31 cellular contexts compared by ENCODE assay signal in genomic region chr17:37410357-37410756, GRCh38. TPM values are rescaled to one million over a fixed set of nuclear protein-coding genes. Genes with fewer than 3 reads are reported as not detected.
"Had no signal": no experiment of that assay in that cellular context is flagged by ENCODE, and none has a peak within 500 bp of the region (broad histone marks: within the 10 kb centered on the region; RNA-seq: fewer than 3 reads in every experiment).

No MANE protein-coding gene starts in this region.

- H3K9me3 ChIP-seq: ascending aorta, left ventricle myocardium inferior, pancreas, stomach had no signal

- H3K27me3 ChIP-seq: ascending aorta, brain microvascular endothelial cell, hepatocyte, pancreas, stomach had no signal

- H3K9me3 Mint-ChIP-seq: activated CD4-positive, alpha-beta T cell treated with anti-CD3 and anti-CD28 coated beads, Interleukin-2, amount 10 ng/mL, durations not matched to agents 7 days and 5 days; activated naive CD4-positive, alpha-beta T cell treated with anti-CD3 and anti-CD28 coated beads, Interleukin-2, amount 50 U/mL, for 24 hours; activated T-cell treated with anti-CD3 and anti-CD28 coated beads, Interleukin-2, amount 50 U/mL, for 72 hours; immature natural killer cell; natural killer cell had no signal

- H3K27me3 Mint-ChIP-seq: activated CD4-positive, alpha-beta T cell treated with anti-CD3 and anti-CD28 coated beads, Interleukin-2, amount 10 ng/mL, durations not matched to agents 7 days and 5 days; activated naive CD4-positive, alpha-beta T cell treated with anti-CD3 and anti-CD28 coated beads, Interleukin-2, amount 50 U/mL, for 24 hours had no signal

- ATAC-seq: activated T-cell treated with anti-CD3 and anti-CD28 coated beads, Interleukin-2, amount 50 U/mL, for 72 hours; natural killer cell; pancreas; right cardiac atrium had no signal

- H3K27ac Mint-ChIP-seq: activated CD4-positive, alpha-beta T cell treated with anti-CD3 and anti-CD28 coated beads, Interleukin-2, amount 10 ng/mL, durations not matched to agents 7 days and 5 days; activated naive CD4-positive, alpha-beta T cell treated with anti-CD3 and anti-CD28 coated beads, Interleukin-2, amount 50 U/mL, for 24 hours; activated T-cell treated with anti-CD3 and anti-CD28 coated beads, Interleukin-2, amount 50 U/mL, for 72 hours; natural killer cell had no signal

- H3K4me3 ChIP-seq: ascending aorta, hepatocyte, left ventricle myocardium inferior, pancreas, stomach had no signal

- DNase-seq: activated CD4-positive, alpha-beta T cell treated with anti-CD3 and anti-CD28 coated beads, Interleukin-2, amount 10 ng/mL, durations not matched to agents 7 days and 5 days; activated CD4-positive, CD25-positive, alpha-beta regulatory T cell treated with anti-CD3 and anti-CD28 coated beads, Interleukin-2, amount 50 U/mL, for 72 hours; activated gamma-delta T cell; activated T-cell treated with anti-CD3 and anti-CD28 coated beads, Interleukin-2, amount 50 U/mL, for 72 hours; brain microvascular endothelial cell; caudate nucleus; dermis blood vessel endothelial cell; effector memory CD4-positive, alpha-beta T cell; foreskin melanocyte; glutamatergic neuron; immature natural killer cell; kidney glomerular epithelial cell; left ventricle myocardium inferior; midbrain; natural killer cell; pancreas; right cardiac atrium; stimulated activated CD4-positive, alpha-beta T cell treated with anti-CD3 and anti-CD28 coated beads, Interleukin-12 subunit alpha, Interleukin-12 subunit beta, amount 100 ng/mL, for 4 hours; stimulated activated CD4-positive, alpha-beta T cell treated with anti-CD3 and anti-CD28 coated beads, Interleukin-4, amount 100 ng/mL, for 4 hours; stomach; trophoblast cell; WERI-Rb-1 had no signal

- FAIRE-seq: pancreas, TTC549 had no signal

- H3K27ac ChIP-seq: ascending aorta, brain microvascular endothelial cell, hepatocyte, left ventricle myocardium inferior, pancreas, stomach, WERI-Rb-1 had no signal

- H3K4me3 Mint-ChIP-seq: activated CD4-positive, alpha-beta T cell treated with anti-CD3 and anti-CD28 coated beads, Interleukin-2, amount 10 ng/mL, durations not matched to agents 7 days and 5 days; activated naive CD4-positive, alpha-beta T cell treated with anti-CD3 and anti-CD28 coated beads, Interleukin-2, amount 50 U/mL, for 24 hours; activated T-cell treated with anti-CD3 and anti-CD28 coated beads, Interleukin-2, amount 50 U/mL, for 72 hours; immature natural killer cell; natural killer cell had no signal

RNA-seq across cellular contexts. Expression of gene C17orf78, which starts 34.6 kb away (rescaled TPM):
- total RNA-seq: activated CD4-positive, alpha-beta T cell treated with anti-CD3 and anti-CD28 coated beads, Interleukin-2, amount 10 ng/mL, durations not matched to agents 7 days and 5 days; activated T-cell treated with anti-CD3 and anti-CD28 coated beads, Interleukin-2, amount 50 U/mL, for 72 hours; ascending aorta; dermis blood vessel endothelial cell; hepatocyte; left ventricle myocardium inferior; lung microvascular endothelial cell; natural killer cell; pancreas; pulmonary artery endothelial cell; right cardiac atrium; skeletal muscle tissue; stomach; temporal lobe had no signal
- polyA plus RNA-seq: esophagus, hepatocyte, immature natural killer cell, pancreas, right cardiac atrium, stomach had no signal
